ENCODE assay signal across 14 cellular contexts in genomic region chr7:25059576-25059975, GRCh38.
DNase-seq lines count a peak whose midpoint lies in the region; ATAC-seq and TF ChIP-seq lines count a peak whose summit lies in the region.
"Had no signal": no experiment of that assay in that cellular context is flagged by ENCODE, and none has a peak within 500 bp of the region (broad histone marks: within the 10 kb centered on the region; RNA-seq: fewer than 3 reads in every experiment).

No MANE protein-coding gene starts in this region.

- H3K36me3 ChIP-seq in GM23338 (ENCODE audit: insufficient read depth) (0 out of 2 replicates have a peak, but pooled peaks cover 3% of the 10 kb centered on the region), esophagus muscularis mucosa (no peaks in the 10 kb centered on the region), thyroid gland (no peaks in the 10 kb centered on the region)
- H3K36me3 ChIP-seq: BLaER1 treated with 17β-estradiol and CSF1 and Interleukin-3, amounts not matched to agents 10 nM and 100 nM had no signal

- TF ChIP-seq EP300 in esophagus muscularis mucosa (IDR thresholded peaks at IDR 0.05), result no peak

- no peak overlapping the region for H3K27ac ChIP-seq in GM23338 (ENCODE audit: low read depth)
- no peak overlapping the region for H3K27ac ChIP-seq in esophagus muscularis mucosa (replicated peaks in 1 of 4)
- H3K27ac ChIP-seq in thyroid gland, result no peak overlapping the region
- H3K27ac ChIP-seq: BLaER1 treated with 17β-estradiol and CSF1 and Interleukin-3, amounts not matched to agents 10 nM and 100 nM had no signal

- no peak overlapping the region for H3K4me3 ChIP-seq in GM23338
- H3K4me3 ChIP-seq in esophagus muscularis mucosa, result no peak overlapping the region
- H3K4me3 ChIP-seq in thyroid gland (replicated peaks in 1 of 3), result no peak overlapping the region
- H3K4me3 ChIP-seq: BLaER1 treated with 17β-estradiol and CSF1 and Interleukin-3, amounts not matched to agents 10 nM and 100 nM had no signal

- no peaks in the 10 kb centered on the region for H4K20me1 ChIP-seq in GM23338 (replicated peaks; ENCODE audit: insufficient read depth)
- H4K20me1 ChIP-seq: BLaER1 treated with 17β-estradiol and CSF1 and Interleukin-3, amounts not matched to agents 10 nM and 100 nM had no signal

- H3K9me3 ChIP-seq in T-helper 17 cell (ENCODE audit: control insufficient read depth, low read length, poor library complexity, severe bottlenecking) (no peaks in the 10 kb centered on the region), esophagus muscularis mucosa (no peaks in the 10 kb centered on the region), thyroid gland (no peaks in the 10 kb centered on the region)

- H3K27ac Mint-ChIP-seq in GM23338 (no peak overlapping the region), T-helper 17 cell (peak overlapping the region; percentile 12), osteocyte (ENCODE audit: unreplicated experiment) (no peak overlapping the region)
- H3K27ac Mint-ChIP-seq: CD8-positive, alpha-beta T cell had no signal

- no peak for DNase-seq in GM23338 (ENCODE audit: low spot score)
- DNase-seq in T-helper 17 cell, result no peak
- peak; percentile 19 for DNase-seq in esophagus muscularis mucosa (ENCODE audit: extremely low spot score)
- peak; percentile 71 for DNase-seq in osteocyte (ENCODE audit: extremely low spot score, unreplicated experiment)
- no peak for DNase-seq in thyroid gland
- DNase-seq: Calu3; CD8-positive, alpha-beta T cell; DMS79 treated with DMSO at 0.1 percent for 48 hours; HCEC 1CT; KG1 had no signal

- peak; percentile 61 for ATAC-seq in GM23338
- no peak for ATAC-seq in T-helper 17 cell
- ATAC-seq in HG03097 (IDR thresholded peaks at IDR 0.05; ENCODE audit: low FRiP score, unreplicated experiment), result no peak
- no peak for ATAC-seq in GM21619 (IDR thresholded peaks at IDR 0.05; ENCODE audit: unreplicated experiment)
- ATAC-seq: CD8-positive, alpha-beta T cell had no signal

- H3K4me1 ChIP-seq in GM23338 (ENCODE audit: insufficient read depth), result no peaks in the 10 kb centered on the region; the same call in 1 of the 2 replicates
- no peaks in the 10 kb centered on the region for H3K4me1 ChIP-seq in esophagus muscularis mucosa
- H3K4me1 ChIP-seq in thyroid gland, result no peaks in the 10 kb centered on the region
- H3K4me1 ChIP-seq: BLaER1 treated with 17β-estradiol and CSF1 and Interleukin-3, amounts not matched to agents 10 nM and 100 nM had no signal

- 0 out of 2 replicates have a peak overlapping the region, but pooled peaks have one; percentile 28 for H2AFZ ChIP-seq in GM23338

- H3K4me3 Mint-ChIP-seq in GM23338 (no peak overlapping the region), T-helper 17 cell (no peak overlapping the region), osteocyte (ENCODE audit: unreplicated experiment) (no peak overlapping the region)
- H3K4me3 Mint-ChIP-seq: B cell; CD8-positive, alpha-beta T cell had no signal

- no peaks in the 10 kb centered on the region for H3F3A ChIP-seq in GM23338 (replicated peaks; ENCODE audit: low read depth)

- H3K36me3 Mint-ChIP-seq in GM23338 (ENCODE audit: low read depth) (peaks cover 14% of the 10 kb centered on the region), T-helper 17 cell (ENCODE audit: low read depth) (peaks cover 4% of the 10 kb centered on the region), osteocyte (ENCODE audit: unreplicated experiment) (no peaks in the 10 kb centered on the region)
- H3K36me3 Mint-ChIP-seq: CD8-positive, alpha-beta T cell had no signal

- H3K4me1 Mint-ChIP-seq in GM23338 (peaks cover 11% of the 10 kb centered on the region; the same call in 2 of the 3 replicates), T-helper 17 cell (peaks cover 8% of the 10 kb centered on the region), osteocyte (ENCODE audit: unreplicated experiment) (no peaks in the 10 kb centered on the region)
- H3K4me1 Mint-ChIP-seq: B cell had no signal

- 0 out of 2 replicates have a peak overlapping the region, but pooled peaks have one; percentile 32 for H3K4me2 ChIP-seq in GM23338
- H3K4me2 ChIP-seq: BLaER1 treated with 17β-estradiol and CSF1 and Interleukin-3, amounts not matched to agents 10 nM and 100 nM had no signal

- H3K27me3 Mint-ChIP-seq in GM23338 (ENCODE audit: insufficient read depth, low read depth, poor library complexity), result peaks cover 8% of the 10 kb centered on the region
- H3K27me3 Mint-ChIP-seq in T-helper 17 cell, result peaks cover 34% of the 10 kb centered on the region
- H3K27me3 Mint-ChIP-seq in osteocyte (ENCODE audit: unreplicated experiment), result peaks cover 18% of the 10 kb centered on the region

- 93% methylated on average over 7 of the region's 7 CpGs for WGBS in esophagus muscularis mucosa
- WGBS in thyroid gland, 2 donors, result 82 to 91% methylated on average over 6 to 7 of the region's 7 CpGs

- TF ChIP-seq POLR2A in esophagus muscularis mucosa (IDR thresholded peaks at IDR 0.05; ENCODE audit: low read depth) (no peak), thyroid gland (IDR thresholded peaks at IDR 0.05) (no peak)

- H3K9me3 Mint-ChIP-seq in GM23338 (peaks cover 19% of the 10 kb centered on the region), osteocyte (ENCODE audit: unreplicated experiment) (no peaks in the 10 kb centered on the region)
- H3K9me3 Mint-ChIP-seq: CD8-positive, alpha-beta T cell had no signal

- H3K79me2 ChIP-seq in GM23338 (replicated peaks; ENCODE audit: insufficient read depth), result no peaks in the 10 kb centered on the region

- no peaks in the 10 kb centered on the region for H3K9me2 ChIP-seq in GM23338 (ENCODE audit: insufficient read depth)

- intact Hi-C loops in esophagus muscularis mucosa (cut with DNase I) (no loop called here), thyroid gland (cut with DNase I) (no loop called here)

- no peak for TF ChIP-seq CTCF in GM23338 (conservative IDR thresholded peaks at IDR 0.05; ENCODE audit: low read depth in 2 of 2)
- TF ChIP-seq CTCF in esophagus muscularis mucosa (IDR thresholded peaks at IDR 0.05), result no peak
- no peak for TF ChIP-seq CTCF in osteocyte (IDR thresholded peaks at IDR 0.05)
- no peak for TF ChIP-seq CTCF in thyroid gland (IDR thresholded peaks at IDR 0.05)

- H3K27me3 ChIP-seq in GM23338 (ENCODE audit: insufficient read depth) (no peaks in the 10 kb centered on the region), esophagus muscularis mucosa (peaks cover 0 to 7% (median 0%) of the 10 kb centered on the region in 4 donors), thyroid gland (no peaks in the 10 kb centered on the region)
- H3K27me3 ChIP-seq: BLaER1 treated with 17β-estradiol and CSF1 and Interleukin-3, amounts not matched to agents 10 nM and 100 nM had no signal

TF ChIP-seq in GM23338, 12 proteins besides CTCF, POLR2A, EP300 and RAD21 (continues in another document):
- no peak for TF ChIP-seq ZNF331 (CRISPR knock-in tag; IDR thresholded peaks at IDR 0.05; ENCODE audit: low read depth)
- no peak for TF ChIP-seq ZNF114 (CRISPR knock-in tag; IDR thresholded peaks at IDR 0.05)
- no peak for TF ChIP-seq STAT1 (IDR thresholded peaks at IDR 0.05; ENCODE audit: unreplicated experiment)
- no peak for TF ChIP-seq EZH2phosphoT487 (IDR thresholded peaks at IDR 0.05; ENCODE audit: unreplicated experiment)
- no peak for TF ChIP-seq ETS1 (IDR thresholded peaks at IDR 0.05)

Comparison
In these comparisons a context has a peak if more than half of its experiments do, and no peak if none do; other contexts are left out.
1. DNase-seq: peak in esophagus muscularis mucosa (single experiment) and osteocyte (single experiment); none in GM23338 (single experiment), T-helper 17 cell (0 of 3) and thyroid gland (0 of 2).